Comparison of ENCODE assay signal across 29 cellular contexts in the genomic region with DNA sequence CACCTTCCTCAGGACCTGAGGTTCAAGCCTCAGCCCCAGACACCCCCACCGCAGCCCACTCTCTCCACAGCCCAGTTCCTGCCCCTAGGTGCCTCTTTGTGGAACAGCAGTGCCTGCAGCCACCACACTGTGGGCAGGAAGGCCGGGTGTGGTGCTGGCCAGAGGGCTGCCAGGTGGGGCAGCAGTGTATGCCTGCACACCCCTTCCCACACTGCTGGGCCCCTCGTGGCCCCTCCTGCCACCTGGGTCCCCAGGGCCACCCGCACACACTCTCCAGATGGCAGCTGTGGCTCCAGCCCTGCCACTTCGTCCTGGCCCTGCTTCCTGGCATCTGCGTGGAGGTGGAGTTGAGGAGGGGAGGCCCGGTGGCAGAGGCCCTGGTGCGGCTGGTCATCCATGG. TPM values are rescaled to one million over a fixed set of nuclear protein-coding genes. Genes with fewer than 3 reads are reported as not detected.
"Had no signal": no experiment of that assay in that cellular context is flagged by ENCODE, and none has a peak within 500 bp of the region (broad histone marks: within the 10 kb centered on the region; RNA-seq: fewer than 3 reads in every experiment).

No MANE protein-coding gene starts in this region.

- H3K27ac ChIP-seq: body of pancreas, cardiac muscle cell, foreskin keratinocyte, left lung, neutrophil, pancreas, psoas muscle, skin epidermis, upper lobe of left lung, WERI-Rb-1 had no signal

- H3K4me3 ChIP-seq: body of pancreas, cardiac muscle cell, left lung, pancreas, psoas muscle, skin epidermis, upper lobe of left lung had no signal

- H3K36me3 ChIP-seq: cardiac muscle cell, left lung, neutrophil, pancreas, upper lobe of left lung, WERI-Rb-1 had no signal

- H3K4me1 Mint-ChIP-seq: activated naive CD8-positive, alpha-beta T cell treated with anti-CD3 and anti-CD28 coated beads, Interleukin-2, amount 50 U/mL, for 24 hours had no signal

- H3K9me3 Mint-ChIP-seq: activated naive CD8-positive, alpha-beta T cell treated with anti-CD3 and anti-CD28 coated beads, Interleukin-2, amount 50 U/mL, for 24 hours; activated T-helper 1 cell treated with anti-CD3 and anti-CD28 coated beads, Interleukin-12 subunit alpha, Interleukin-12 subunit beta, Interleukin-2, Interleukin-4 antibody, amounts not matched to agents 30 ng/mL and 10 ng/mL and 1 ng/mL, durations not matched to agents 14 hours and 24 hours and 36 hours; dendritic cell treated with granulocyte-macrophage colony-stimulating factor and Interleukin-4, amounts not matched to agents 40 ng/mL and 50 ng/mL, for 4 days; naive thymus-derived CD8-positive, alpha-beta T cell; stimulated activated naive B cell treated with anti-CD40 and anti-IgM and Interleukin-4, amounts not matched to agents 10 μg/mL and 1 μg/mL and 100 μg/mL, for 72 hours had no signal

- H3K27me3 Mint-ChIP-seq: stimulated activated naive B cell treated with anti-CD40 and anti-IgM and Interleukin-4, amounts not matched to agents 10 μg/mL and 1 μg/mL and 100 μg/mL, for 72 hours had no signal

- H3K4me1 ChIP-seq: body of pancreas, foreskin keratinocyte, left lung, pancreas, psoas muscle, upper lobe of left lung had no signal

- H3K9me3 ChIP-seq: body of pancreas, left lung, neutrophil, pancreas, psoas muscle, upper lobe of left lung had no signal

- H3K27me3 ChIP-seq: body of pancreas, cardiac muscle cell, foreskin keratinocyte, left lung, neutrophil, pancreas, upper lobe of left lung had no signal

- H3K4me3 Mint-ChIP-seq: activated CD8-positive, alpha-beta T cell treated with anti-CD3 and anti-CD28 coated beads, Interleukin-2, amount 10 ng/mL, durations not matched to agents 7 days and 5 days; activated naive CD8-positive, alpha-beta T cell treated with anti-CD3 and anti-CD28 coated beads, Interleukin-2, amount 50 U/mL, for 24 hours; activated T-helper 1 cell treated with anti-CD3 and anti-CD28 coated beads, Interleukin-12 subunit alpha, Interleukin-12 subunit beta, Interleukin-2, Interleukin-4 antibody, amounts not matched to agents 30 ng/mL and 10 ng/mL and 1 ng/mL, durations not matched to agents 14 hours and 24 hours and 36 hours; dendritic cell treated with granulocyte-macrophage colony-stimulating factor and Interleukin-4, amounts not matched to agents 40 ng/mL and 50 ng/mL, for 4 days; naive thymus-derived CD8-positive, alpha-beta T cell; stimulated activated naive B cell treated with anti-CD40 and anti-IgM and Interleukin-4, amounts not matched to agents 10 μg/mL and 1 μg/mL and 100 μg/mL, for 72 hours had no signal

- ATAC-seq: activated CD8-positive, alpha-beta T cell treated with anti-CD3 and anti-CD28 coated beads, Interleukin-2, amount 10 ng/mL, durations not matched to agents 7 days and 5 days; activated naive CD8-positive, alpha-beta T cell treated with anti-CD3 and anti-CD28 coated beads, Interleukin-2, amount 50 U/mL, for 24 hours; body of pancreas; foreskin keratinocyte; left lung; naive thymus-derived CD8-positive, alpha-beta T cell; pancreas; psoas muscle; right cardiac atrium; stimulated activated naive B cell treated with anti-CD40 and anti-IgM and Interleukin-4, amounts not matched to agents 10 μg/mL and 1 μg/mL and 100 μg/mL, for 72 hours had no signal

- H3K27ac Mint-ChIP-seq: activated CD8-positive, alpha-beta T cell treated with anti-CD3 and anti-CD28 coated beads, Interleukin-2, amount 10 ng/mL, durations not matched to agents 7 days and 5 days; activated naive CD8-positive, alpha-beta T cell treated with anti-CD3 and anti-CD28 coated beads, Interleukin-2, amount 50 U/mL, for 24 hours; activated T-helper 1 cell treated with anti-CD3 and anti-CD28 coated beads, Interleukin-12 subunit alpha, Interleukin-12 subunit beta, Interleukin-2, Interleukin-4 antibody, amounts not matched to agents 30 ng/mL and 10 ng/mL and 1 ng/mL, durations not matched to agents 14 hours and 24 hours and 36 hours; dendritic cell treated with granulocyte-macrophage colony-stimulating factor and Interleukin-4, amounts not matched to agents 40 ng/mL and 50 ng/mL, for 4 days; stimulated activated naive B cell treated with anti-CD40 and anti-IgM and Interleukin-4, amounts not matched to agents 10 μg/mL and 1 μg/mL and 100 μg/mL, for 72 hours had no signal

- DNase-seq: activated CD4-positive, alpha-beta T cell treated with anti-CD3 and anti-CD28 coated beads for 1 hour; activated CD4-positive, alpha-beta T cell treated with anti-CD3 and anti-CD28 coated beads, Interleukin-2, amount 50 U/mL, for 1 hour; activated CD8-positive, alpha-beta T cell treated with anti-CD3 and anti-CD28 coated beads, Interleukin-2, amount 10 ng/mL, durations not matched to agents 7 days and 5 days; activated gamma-delta T cell; activated naive CD4-positive, alpha-beta T cell treated with anti-CD3 and anti-CD28 coated beads, Interleukin-2, amount 50 U/mL, for 16 hours; activated naive CD8-positive, alpha-beta T cell treated with anti-CD3 and anti-CD28 coated beads, Interleukin-2, amount 50 U/mL, for 24 hours; anterior cingulate cortex; body of pancreas; effector CD8-positive, alpha-beta T cell; erythroblast; foreskin keratinocyte; kidney glomerular epithelial cell; left lung; pancreas; psoas muscle; right cardiac atrium; stimulated activated CD4-positive, alpha-beta T cell treated with anti-CD3 and anti-CD28 coated beads, Interleukin-1b, Interleukin-23, amount 100 ng/mL, for 48 hours; stimulated activated naive B cell treated with anti-CD40 and anti-IgM and Interleukin-4, amounts not matched to agents 10 μg/mL and 1 μg/mL and 100 μg/mL, for 72 hours; T-helper 1 cell; WERI-Rb-1 had no signal

- H3K36me3 Mint-ChIP-seq: naive thymus-derived CD8-positive, alpha-beta T cell; stimulated activated naive B cell treated with anti-CD40 and anti-IgM and Interleukin-4, amounts not matched to agents 10 μg/mL and 1 μg/mL and 100 μg/mL, for 72 hours had no signal

RNA-seq across cellular contexts. Expression of gene HPN, which starts 35.1 kb away (rescaled TPM):
- total RNA-seq: activated CD8-positive, alpha-beta T cell treated with anti-CD3 and anti-CD28 coated beads, Interleukin-2, amount 10 ng/mL, durations not matched to agents 7 days and 5 days; activated T-helper 1 cell treated with anti-CD3 and anti-CD28 coated beads, Interleukin-12 subunit alpha, Interleukin-12 subunit beta, Interleukin-2, Interleukin-4 antibody, amounts not matched to agents 30 ng/mL and 10 ng/mL and 1 ng/mL, durations not matched to agents 14 hours and 24 hours and 36 hours; foreskin keratinocyte; glomerular endothelial cell had no signal
- polyA plus RNA-seq: foreskin keratinocyte had no signal

RNA-seq across cellular contexts. Expression of gene FXYD3, which starts 39.0 kb away (rescaled TPM):
- total RNA-seq: activated CD8-positive, alpha-beta T cell treated with anti-CD3 and anti-CD28 coated beads, Interleukin-2, amount 10 ng/mL, durations not matched to agents 7 days and 5 days; activated T-helper 1 cell treated with anti-CD3 and anti-CD28 coated beads, Interleukin-12 subunit alpha, Interleukin-12 subunit beta, Interleukin-2, Interleukin-4 antibody, amounts not matched to agents 30 ng/mL and 10 ng/mL and 1 ng/mL, durations not matched to agents 14 hours and 24 hours and 36 hours; cardiac muscle cell; glomerular endothelial cell; lung microvascular endothelial cell; naive thymus-derived CD8-positive, alpha-beta T cell; psoas muscle had no signal
- polyA plus RNA-seq: naive thymus-derived CD8-positive, alpha-beta T cell had no signal

RNA-seq across cellular contexts. Expression of gene LGI4, which starts 58.2 kb away (rescaled TPM):
- total RNA-seq: activated T-helper 1 cell treated with anti-CD3 and anti-CD28 coated beads, Interleukin-12 subunit alpha, Interleukin-12 subunit beta, Interleukin-2, Interleukin-4 antibody, amounts not matched to agents 30 ng/mL and 10 ng/mL and 1 ng/mL, durations not matched to agents 14 hours and 24 hours and 36 hours; foreskin keratinocyte; glomerular endothelial cell; lung microvascular endothelial cell had no signal
